ENCODE assay signal across 8 cellular contexts in the genomic region with DNA sequence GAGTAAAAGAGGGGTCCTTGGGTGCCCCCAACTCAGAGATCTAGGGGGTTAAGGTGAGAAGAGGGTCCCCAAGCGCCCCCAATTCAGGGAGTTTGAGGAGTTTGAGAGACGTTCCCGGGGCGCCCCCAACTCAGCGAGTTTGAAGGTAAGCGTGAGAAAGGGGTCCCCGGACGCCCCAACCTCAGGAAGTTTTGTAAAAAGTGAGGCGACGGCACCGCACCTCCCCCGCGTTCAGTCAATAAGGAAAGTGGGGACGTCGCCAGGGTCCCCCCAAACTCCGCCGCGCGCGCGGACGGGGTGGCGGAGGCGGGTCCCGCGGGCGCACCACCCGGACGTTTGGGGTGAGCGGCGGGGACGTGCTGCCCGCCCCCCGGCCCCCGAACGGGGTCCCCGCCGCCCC. TPM values are rescaled to one million over a fixed set of nuclear protein-coding genes. Genes with fewer than 3 reads are reported as not detected.
DNase-seq lines count a peak whose midpoint lies in the region; ATAC-seq and TF ChIP-seq lines count a peak whose summit lies in the region.

No MANE protein-coding gene starts in this region.

- H3K27ac ChIP-seq in DND-41 (ENCODE audit: low read length), result peak overlapping the region; percentile 35; the same call in 1 of the 2 replicates
- H3K27ac ChIP-seq in OCI-LY7 (ENCODE audit: low read depth, low read length, poor library complexity, severe bottlenecking), result no peak overlapping the region
- peak overlapping the region; percentile 43 to 91 for H3K27ac ChIP-seq in esophagus (ENCODE audit: low read depth in 2 of 2, low read length in 1 of 2)

- POLR2A ChIA-PET in OCI-LY7 (lab: Charles Lee), result no interaction called here

- H3K4me3 ChIP-seq in DND-41 (ENCODE audit: low read depth in 1 of 2, low read length in 2 of 2), result peak overlapping the region; percentile 50 to 74; a peak in 3 of 4 replicates
- H3K4me3 ChIP-seq in OCI-LY7 (ENCODE audit: low read depth, low read length, poor library complexity, severe bottlenecking), result peak overlapping the region; percentile 72
- H3K4me3 ChIP-seq in esophagus (ENCODE audit: low read depth in 1 of 2, low read length in 2 of 2), result peak overlapping the region; percentile 49 to 75

- TF ChIP-seq CTCF in DND-41 (IDR thresholded peaks at IDR 0.05; ENCODE audit: borderline replicate concordance, extremely low read depth, low read length, poor library complexity, severe bottlenecking), result no peak
- no peak for TF ChIP-seq CTCF in OCI-LY7 (conservative IDR thresholded peaks at IDR 0.05; ENCODE audit: low read length)
- no peak for TF ChIP-seq CTCF in osteocyte (IDR thresholded peaks at IDR 0.05)

- no peaks in the 10 kb centered on the region for H3K9me2 ChIP-seq in OCI-LY7 (ENCODE audit: insufficient read depth, low read length)

- H3K27me3 Mint-ChIP-seq in osteocyte (ENCODE audit: unreplicated experiment), result no peaks in the 10 kb centered on the region

- H3K27ac Mint-ChIP-seq in osteocyte (ENCODE audit: unreplicated experiment), result peak overlapping the region; percentile 98

- WGBS in esophagus, 2 donors, result 0 to 1% methylated on average over 31 to 38 of the region's 38 CpGs

- no peaks in the 10 kb centered on the region for H3K9me3 Mint-ChIP-seq in osteocyte (ENCODE audit: unreplicated experiment)

- H3K4me2 ChIP-seq in DND-41 (ENCODE audit: insufficient read depth, low read length) (peak overlapping the region; percentile 93), OCI-LY7 (ENCODE audit: low read length) (peak overlapping the region; percentile 97)

- H3K4me1 ChIP-seq in DND-41 (ENCODE audit: insufficient read depth, low read length) (peaks cover 22% of the 10 kb centered on the region), OCI-LY7 (ENCODE audit: insufficient read depth, low read length, poor library complexity, severe bottlenecking) (peaks cover 19% of the 10 kb centered on the region), esophagus (ENCODE audit: control insufficient read depth in 2 of 2, insufficient read depth in 2 of 2, low read length in 1 of 2) (no peaks in the 10 kb centered on the region)

- intact Hi-C loops in OCI-LY7 (cut with micrococcal nuclease; ENCODE audit: unreplicated experiment), result no loop called here

- CTCF ChIA-PET in OCI-LY7 (lab: Charles Lee; ENCODE audit: unreplicated experiment), result no interaction called here

- peak overlapping the region; percentile 62 for H3K9ac ChIP-seq in DND-41 (ENCODE audit: low read depth, low read length)

- H3K9me3 ChIP-seq in DND-41 (ENCODE audit: insufficient read depth, low read length, severe bottlenecking), result no peaks in the 10 kb centered on the region
- H3K9me3 ChIP-seq in OCI-LY7 (ENCODE audit: low read length), result no peaks in the 10 kb centered on the region; the same call in 1 of the 2 replicates
- H3K9me3 ChIP-seq in esophagus (ENCODE audit: control insufficient read depth in 2 of 2, insufficient read depth in 1 of 2, low read depth in 1 of 2, low read length in 1 of 2), result no peaks in the 10 kb centered on the region

- no peaks in the 10 kb centered on the region for H4K20me1 ChIP-seq in DND-41 (ENCODE audit: insufficient read depth, low read length)
- no peaks in the 10 kb centered on the region for H4K20me1 ChIP-seq in OCI-LY7 (ENCODE audit: insufficient read depth, low read length)

- DNase-seq in DND-41, result no peak
- DNase-seq in OCI-LY7 (ENCODE audit: low spot score), result no peak
- DNase-seq in osteocyte (ENCODE audit: extremely low spot score, unreplicated experiment), result no peak
- DNase-seq in AG20443 (ENCODE audit: low spot score), result no peak
- no peak for DNase-seq in NCI-H2196 (lab: John Stamatoyannopoulos, UW; ENCODE audit: unreplicated experiment)
- DNase-seq in NCI-H1436 treated with DMSO at 0.1 percent for 48 hours (lab: John Stamatoyannopoulos, UW), result no peak

- H3K79me2 ChIP-seq in DND-41 (ENCODE audit: insufficient read depth, low read length) (peaks cover 2% of the 10 kb centered on the region; the same call in 1 of the 2 replicates), OCI-LY7 (ENCODE audit: insufficient read depth, low read depth, low read length) (no peaks in the 10 kb centered on the region)

- peak overlapping the region; percentile 92 for H3K4me3 Mint-ChIP-seq in osteocyte (ENCODE audit: unreplicated experiment)

- ATAC-seq in DND-41 (ENCODE audit: insufficient read depth, low read depth) (no peak), GM19452 (IDR thresholded peaks at IDR 0.05; ENCODE audit: unreplicated experiment) (no peak)

- no peaks in the 10 kb centered on the region for H3K36me3 ChIP-seq in DND-41 (ENCODE audit: insufficient read depth, low read length)
- H3K36me3 ChIP-seq in OCI-LY7 (ENCODE audit: insufficient read depth, low read length), result no peaks in the 10 kb centered on the region
- no peaks in the 10 kb centered on the region for H3K36me3 ChIP-seq in esophagus (ENCODE audit: control insufficient read depth in 2 of 2, insufficient read depth in 2 of 2, low read length in 1 of 2)

- H3K4me1 Mint-ChIP-seq in osteocyte (ENCODE audit: unreplicated experiment), result peaks cover 30% of the 10 kb centered on the region

- no peaks in the 10 kb centered on the region for H3K36me3 Mint-ChIP-seq in osteocyte (ENCODE audit: unreplicated experiment)

- no TSS peak for BruUV-seq in OCI-LY7 (replicated peaks; lab: Mats Ljungman, UMichigan)

- H2AFZ ChIP-seq in DND-41 (ENCODE audit: low read depth, low read length) (peak overlapping the region; percentile 65), OCI-LY7 (ENCODE audit: low read length) (peak overlapping the region; percentile 49; the same call in 1 of the 2 replicates)

- H3K27me3 ChIP-seq in DND-41 (ENCODE audit: insufficient read depth, low read length, poor library complexity) (peaks cover 13% of the 10 kb centered on the region), esophagus (ENCODE audit: control insufficient read depth in 1 of 2, insufficient read depth in 2 of 2, low read length in 2 of 2) (no peaks in the 10 kb centered on the region)

RNA-seq across cellular contexts. Expression of gene RFX2, which starts 0.4 kb away (rescaled TPM):
- total RNA-seq in OCI-LY7 (2014; rRNA removed; shearing (Covaris generic)), result 11.8 and 13.7 TPM in 2 replicates
- 11.0 and 12.1 TPM in 2 replicates for total RNA-seq in OCI-LY7 (2022)
- 1 to 10 TPM; 5.3 to 8.8 TPM for polyA plus RNA-seq in esophagus
- total RNA-seq in osteocyte, result 4.5 and 5.3 TPM in 2 replicates

RNA-seq across cellular contexts. Expression of gene ACSBG2, which starts 25.5 kb away (rescaled TPM):
- total RNA-seq in OCI-LY7 (2014; rRNA removed; shearing (Covaris generic)), result not detected in 2 replicates
- total RNA-seq in OCI-LY7 (2022) (not detected in 2 replicates), osteocyte (not detected in 2 replicates)
- polyA plus RNA-seq in esophagus, result under 1 TPM in 1 of 2 donors, not detected in 1; 0.12 TPM
